ENCODE assay signal across 2 cellular contexts in genomic region chr2:3388412-3388738, GRCh38.
TF ChIP-seq lines count a peak whose summit lies in the region.

No MANE protein-coding gene starts in this region.

TF ChIP-seq in GM23338, 12 proteins besides CTCF, POLR2A, EP300 and RAD21:
- TF ChIP-seq CREB1 (CRISPR knock-in tag; IDR thresholded peaks at IDR 0.05; ENCODE audit: low read depth) (no peak), POLR2AphosphoS5 (IDR thresholded peaks at IDR 0.05; ENCODE audit: low read depth) (no peak), ZNF331 (CRISPR knock-in tag; IDR thresholded peaks at IDR 0.05; ENCODE audit: low read depth) (no peak), STAT1 (IDR thresholded peaks at IDR 0.05; ENCODE audit: unreplicated experiment) (no peak), EZH2 (IDR thresholded peaks at IDR 0.05; ENCODE audit: low read depth, unreplicated experiment) (no peak), ZNF462 (CRISPR knock-in tag; IDR thresholded peaks at IDR 0.05) (no peak), ZNF114 (CRISPR knock-in tag; IDR thresholded peaks at IDR 0.05) (no peak), ETS1 (IDR thresholded peaks at IDR 0.05) (no peak), EZH2phosphoT487 (IDR thresholded peaks at IDR 0.05; ENCODE audit: unreplicated experiment) (no peak), JUNB (IDR thresholded peaks at IDR 0.05; ENCODE audit: unreplicated experiment) (no peak), REST (IDR thresholded peaks at IDR 0.05; ENCODE audit: unreplicated experiment) (no peak)

TF ChIP-seq in GM12878, 131 proteins besides CTCF, POLR2A, EP300 and RAD21:
- TF ChIP-seq SPI1 (IDR thresholded peaks at IDR 0.05; ENCODE audit: borderline replicate concordance, insufficient read depth, low read depth, low read length) = no peak
- TF ChIP-seq POU2F2 (IDR thresholded peaks at IDR 0.05; ENCODE audit: borderline replicate concordance, low read depth, low read length) = no peak
- TF ChIP-seq STAT3 (IDR thresholded peaks at IDR 0.05; ENCODE audit: low read depth, low read length) = no peak
- TF ChIP-seq LARP7 (IDR thresholded peaks at IDR 0.05) = no peak
- TF ChIP-seq ZBTB40 (IDR thresholded peaks at IDR 0.05; ENCODE audit: borderline replicate concordance) = no peak
- TF ChIP-seq NR2C1 (IDR thresholded peaks at IDR 0.05) = no peak
- TF ChIP-seq MTA2 (IDR thresholded peaks at IDR 0.05; ENCODE audit: low read depth) = no peak
- TF ChIP-seq, protein P1, sequence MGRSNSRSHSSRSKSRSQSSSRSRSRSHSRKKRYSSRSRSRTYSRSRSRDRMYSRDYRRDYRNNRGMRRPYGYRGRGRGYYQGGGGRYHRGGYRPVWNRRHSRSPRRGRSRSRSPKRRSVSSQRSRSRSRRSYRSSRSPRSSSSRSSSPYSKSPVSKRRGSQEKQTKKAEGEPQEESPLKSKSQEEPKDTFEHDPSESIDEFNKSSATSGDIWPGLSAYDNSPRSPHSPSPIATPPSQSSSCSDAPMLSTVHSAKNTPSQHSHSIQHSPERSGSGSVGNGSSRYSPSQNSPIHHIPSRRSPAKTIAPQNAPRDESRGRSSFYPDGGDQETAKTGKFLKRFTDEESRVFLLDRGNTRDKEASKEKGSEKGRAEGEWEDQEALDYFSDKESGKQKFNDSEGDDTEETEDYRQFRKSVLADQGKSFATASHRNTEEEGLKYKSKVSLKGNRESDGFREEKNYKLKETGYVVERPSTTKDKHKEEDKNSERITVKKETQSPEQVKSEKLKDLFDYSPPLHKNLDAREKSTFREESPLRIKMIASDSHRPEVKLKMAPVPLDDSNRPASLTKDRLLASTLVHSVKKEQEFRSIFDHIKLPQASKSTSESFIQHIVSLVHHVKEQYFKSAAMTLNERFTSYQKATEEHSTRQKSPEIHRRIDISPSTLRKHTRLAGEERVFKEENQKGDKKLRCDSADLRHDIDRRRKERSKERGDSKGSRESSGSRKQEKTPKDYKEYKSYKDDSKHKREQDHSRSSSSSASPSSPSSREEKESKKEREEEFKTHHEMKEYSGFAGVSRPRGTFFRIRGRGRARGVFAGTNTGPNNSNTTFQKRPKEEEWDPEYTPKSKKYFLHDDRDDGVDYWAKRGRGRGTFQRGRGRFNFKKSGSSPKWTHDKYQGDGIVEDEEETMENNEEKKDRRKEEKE (IDR thresholded peaks at IDR 0.05) = no peak
- TF ChIP-seq DPF2 (IDR thresholded peaks at IDR 0.05) = no peak
- TF ChIP-seq, protein P2, sequence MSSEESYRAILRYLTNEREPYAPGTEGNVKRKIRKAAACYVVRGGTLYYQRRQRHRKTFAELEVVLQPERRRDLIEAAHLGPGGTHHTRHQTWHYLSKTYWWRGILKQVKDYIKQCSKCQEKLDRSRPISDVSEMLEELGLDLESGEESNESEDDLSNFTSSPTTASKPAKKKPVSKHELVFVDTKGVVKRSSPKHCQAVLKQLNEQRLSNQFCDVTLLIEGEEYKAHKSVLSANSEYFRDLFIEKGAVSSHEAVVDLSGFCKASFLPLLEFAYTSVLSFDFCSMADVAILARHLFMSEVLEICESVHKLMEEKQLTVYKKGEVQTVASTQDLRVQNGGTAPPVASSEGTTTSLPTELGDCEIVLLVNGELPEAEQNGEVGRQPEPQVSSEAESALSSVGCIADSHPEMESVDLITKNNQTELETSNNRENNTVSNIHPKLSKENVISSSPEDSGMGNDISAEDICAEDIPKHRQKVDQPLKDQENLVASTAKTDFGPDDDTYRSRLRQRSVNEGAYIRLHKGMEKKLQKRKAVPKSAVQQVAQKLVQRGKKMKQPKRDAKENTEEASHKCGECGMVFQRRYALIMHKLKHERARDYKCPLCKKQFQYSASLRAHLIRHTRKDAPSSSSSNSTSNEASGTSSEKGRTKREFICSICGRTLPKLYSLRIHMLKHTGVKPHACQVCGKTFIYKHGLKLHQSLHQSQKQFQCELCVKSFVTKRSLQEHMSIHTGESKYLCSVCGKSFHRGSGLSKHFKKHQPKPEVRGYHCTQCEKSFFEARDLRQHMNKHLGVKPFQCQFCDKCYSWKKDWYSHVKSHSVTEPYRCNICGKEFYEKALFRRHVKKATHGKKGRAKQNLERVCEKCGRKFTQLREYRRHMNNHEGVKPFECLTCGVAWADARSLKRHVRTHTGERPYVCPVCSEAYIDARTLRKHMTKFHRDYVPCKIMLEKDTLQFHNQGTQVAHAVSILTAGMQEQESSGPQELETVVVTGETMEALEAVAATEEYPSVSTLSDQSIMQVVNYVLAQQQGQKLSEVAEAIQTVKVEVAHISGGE (CRISPR knock-in tag; IDR thresholded peaks at IDR 0.05) = no peak
- no peak for TF ChIP-seq NR2C2 (IDR thresholded peaks at IDR 0.05; ENCODE audit: borderline replicate concordance, control insufficient read depth, insufficient read length, low read depth)
- no peak for TF ChIP-seq TCF12 (IDR thresholded peaks at IDR 0.05; ENCODE audit: low read depth, low read length)
